ENCODE assay signal across 26 cellular contexts in the genomic region with DNA sequence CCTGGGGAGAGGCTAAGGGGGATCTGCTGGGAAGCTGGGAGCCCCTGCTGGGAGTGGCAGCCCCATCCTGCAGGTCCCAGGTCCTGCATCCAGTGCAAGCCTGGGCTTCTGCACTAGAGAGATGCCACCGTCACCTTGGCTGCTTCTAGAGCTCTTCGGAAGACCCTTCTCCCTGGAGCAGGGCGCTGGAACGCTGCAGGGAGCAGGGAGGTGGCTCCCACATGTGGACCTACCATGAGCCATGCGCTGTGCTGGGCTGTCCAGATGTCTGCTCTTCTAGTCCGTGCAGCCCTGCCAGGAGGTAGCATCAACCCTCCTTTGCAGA.
A peak's percentile ranks its signal among the peaks of the same experiment; 100 is the strongest.
DNase-seq lines count a peak whose midpoint lies in the region; ATAC-seq, FAIRE-seq and TF ChIP-seq lines count a peak whose summit lies in the region.
"Had no signal": no experiment of that assay in that cellular context is flagged by ENCODE, and none has a peak within 500 bp of the region (broad histone marks: within the 10 kb centered on the region; RNA-seq: fewer than 3 reads in every experiment).

No MANE protein-coding gene starts in this region.

- H3K4me1 Mint-ChIP-seq in neural progenitor cell = peaks cover 51% of the 10 kb centered on the region
- no peaks in the 10 kb centered on the region for H3K4me1 Mint-ChIP-seq in CD4-positive, alpha-beta memory T cell
- H3K4me1 Mint-ChIP-seq: activated CD4-positive, alpha-beta T cell treated with anti-CD3 and anti-CD28 coated beads, Interleukin-2, amount 10 ng/mL, durations not matched to agents 7 days and 5 days; CD4-positive, CD25-positive, alpha-beta regulatory T cell had no signal

- POLR2A ChIA-PET in CD4-positive, alpha-beta memory T cell (lab: Charles Lee; ENCODE audit: partially characterized antibody) = no interaction called here

- CTCF ChIA-PET in CD4-positive, alpha-beta memory T cell (lab: Charles Lee; ENCODE audit: partially characterized antibody) = no interaction called here

- H3K27ac ChIP-seq in neural progenitor cell = no peak overlapping the region
- H3K27ac ChIP-seq in CD4-positive, alpha-beta memory T cell (ENCODE audit: low read depth, low read length) = no peak overlapping the region
- H3K27ac ChIP-seq: adrenal gland, breast epithelium, dorsolateral prefrontal cortex, parathyroid adenoma, uterus had no signal

- H3K27ac Mint-ChIP-seq in neural progenitor cell = peak overlapping the region; percentile 69
- no peak overlapping the region for H3K27ac Mint-ChIP-seq in CD4-positive, alpha-beta memory T cell
- H3K27ac Mint-ChIP-seq: activated CD4-positive, alpha-beta T cell treated with anti-CD3 and anti-CD28 coated beads, Interleukin-2, amount 10 ng/mL, durations not matched to agents 7 days and 5 days; CD4-positive, CD25-positive, alpha-beta regulatory T cell had no signal

- no peaks in the 10 kb centered on the region for H3K36me3 Mint-ChIP-seq in neural progenitor cell
- no peaks in the 10 kb centered on the region for H3K36me3 Mint-ChIP-seq in CD4-positive, alpha-beta memory T cell
- H3K36me3 Mint-ChIP-seq: CD4-positive, CD25-positive, alpha-beta regulatory T cell; naive B cell had no signal

- TF ChIP-seq POLR2A in GM12892 (IDR thresholded peaks at IDR 0.05; ENCODE audit: low read depth, low read length) = no peak

- H3K27me3 ChIP-seq in neural progenitor cell = no peaks in the 10 kb centered on the region
- H3K27me3 ChIP-seq in CD4-positive, alpha-beta memory T cell (ENCODE audit: insufficient read depth, low read length) = no peaks in the 10 kb centered on the region
- H3K27me3 ChIP-seq: adrenal gland, uterus had no signal

- DNase-seq in neural progenitor cell (ENCODE audit: low spot score) (no peak), GM12892 (ENCODE audit: insufficient read length) (no peak), T1000 (lab: John Stamatoyannopoulos, UW) (no peak)
- DNase-seq in CD4-positive, alpha-beta memory T cell = no peak
- DNase-seq: ACHN; activated CD4-positive, alpha-beta T cell treated with anti-CD3 and anti-CD28 coated beads, Interleukin-2, amount 10 ng/mL, durations not matched to agents 7 days and 5 days; activated CD8-positive, alpha-beta memory T cell treated with anti-CD3 and anti-CD28 coated beads, Interleukin-2, amount 50 U/mL, for 4 hours; activated effector memory CD4-positive, alpha-beta T cell treated with Interleukin-2 at 50 U/mL for 16 hours; adrenal gland; CD4-positive, CD25-positive, alpha-beta regulatory T cell; DMS53; erythroblast; naive B cell; NCI-H1092 treated with DMSO at 0.1 percent for 48 hours; NCI-H2107; NCI-H524; stimulated activated CD4-positive, alpha-beta T cell treated with anti-CD3 and anti-CD28 coated beads, Interleukin-2, amount 100 ng/mL, for 48 hours; uterus had no signal

- H3F3A ChIP-seq in neural progenitor cell (ENCODE audit: low read depth) = no peaks in the 10 kb centered on the region

- intact Hi-C loops in CD4-positive, alpha-beta memory T cell (cut with micrococcal nuclease) = no loop called here

- TF ChIP-seq CTCF in neural progenitor cell (IDR thresholded peaks at IDR 0.05) = no peak

- no peak for FAIRE-seq in GM12892 (lab: Jason Lieb, UNC)
- FAIRE-seq: frontal cortex had no signal

- H3K9me3 Mint-ChIP-seq in neural progenitor cell = no peaks in the 10 kb centered on the region
- H3K9me3 Mint-ChIP-seq in CD4-positive, alpha-beta memory T cell = no peaks in the 10 kb centered on the region
- H3K9me3 Mint-ChIP-seq: activated CD4-positive, alpha-beta T cell treated with anti-CD3 and anti-CD28 coated beads, Interleukin-2, amount 10 ng/mL, durations not matched to agents 7 days and 5 days had no signal

- H3K9me3 ChIP-seq in neural progenitor cell (ENCODE audit: low read depth) = no peaks in the 10 kb centered on the region
- no peaks in the 10 kb centered on the region for H3K9me3 ChIP-seq in CD4-positive, alpha-beta memory T cell (ENCODE audit: control insufficient read depth in 1 of 2, low read length in 2 of 2)
- H3K9me3 ChIP-seq: adrenal gland, breast epithelium, uterus had no signal

- H3K9ac ChIP-seq in neural progenitor cell = no peak overlapping the region
- H3K9ac ChIP-seq: parathyroid adenoma had no signal

- no peaks in the 10 kb centered on the region for H3K79me2 ChIP-seq in neural progenitor cell (ENCODE audit: low read depth)
- H3K79me2 ChIP-seq: parathyroid adenoma had no signal

- H3K4me3 ChIP-seq in GM08714 (ENCODE audit: low read length) (peak overlapping the region; percentile 54; the same call in 1 of the 2 replicates), neural progenitor cell (no peak overlapping the region)
- H3K4me3 ChIP-seq in CD4-positive, alpha-beta memory T cell (ENCODE audit: low read length in 2 of 2) = no peak overlapping the region
- H3K4me3 ChIP-seq: adrenal gland, breast epithelium, dorsolateral prefrontal cortex, uterus had no signal

- H3K4me2 ChIP-seq in neural progenitor cell = no peak overlapping the region

- no peak overlapping the region for H3K4me3 Mint-ChIP-seq in neural progenitor cell
- H3K4me3 Mint-ChIP-seq in CD4-positive, alpha-beta memory T cell = no peak overlapping the region
- H3K4me3 Mint-ChIP-seq: activated CD4-positive, alpha-beta T cell treated with anti-CD3 and anti-CD28 coated beads, Interleukin-2, amount 10 ng/mL, durations not matched to agents 7 days and 5 days; CD4-positive, CD25-positive, alpha-beta regulatory T cell had no signal

- no peaks in the 10 kb centered on the region for H4K20me1 ChIP-seq in neural progenitor cell (ENCODE audit: low read depth)

- H3K36me3 ChIP-seq in neural progenitor cell = no peaks in the 10 kb centered on the region
- H3K36me3 ChIP-seq in CD4-positive, alpha-beta memory T cell (ENCODE audit: insufficient read depth, low read length) = no peaks in the 10 kb centered on the region
- H3K36me3 ChIP-seq: adrenal gland, breast epithelium, uterus had no signal

- no peaks in the 10 kb centered on the region for H3K4me1 ChIP-seq in neural progenitor cell
- no peaks in the 10 kb centered on the region for H3K4me1 ChIP-seq in CD4-positive, alpha-beta memory T cell (ENCODE audit: insufficient read depth, low read length)
- H3K4me1 ChIP-seq: breast epithelium, parathyroid adenoma, uterus had no signal

- H3K27me3 Mint-ChIP-seq in neural progenitor cell (ENCODE audit: insufficient read depth, low read depth) = peaks cover 8% of the 10 kb centered on the region
- peaks cover 4 to 7% of the 10 kb centered on the region in 2 donors for H3K27me3 Mint-ChIP-seq in CD4-positive, alpha-beta memory T cell
- H3K27me3 Mint-ChIP-seq: activated CD4-positive, alpha-beta T cell treated with anti-CD3 and anti-CD28 coated beads, Interleukin-2, amount 10 ng/mL, durations not matched to agents 7 days and 5 days; CD4-positive, CD25-positive, alpha-beta regulatory T cell had no signal

- H2AFZ ChIP-seq in neural progenitor cell (replicated peaks) = no peak overlapping the region
- H2AFZ ChIP-seq: parathyroid adenoma had no signal

- ATAC-seq in GM19438 (IDR thresholded peaks at IDR 0.05; ENCODE audit: low read depth, unreplicated experiment) (peak; percentile 10), HG03066 (IDR thresholded peaks at IDR 0.05; ENCODE audit: low read depth, unreplicated experiment) (peak; percentile 20), HG02759 (IDR thresholded peaks at IDR 0.05; ENCODE audit: unreplicated experiment) (no peak)
